In the genomic region with DNA sequence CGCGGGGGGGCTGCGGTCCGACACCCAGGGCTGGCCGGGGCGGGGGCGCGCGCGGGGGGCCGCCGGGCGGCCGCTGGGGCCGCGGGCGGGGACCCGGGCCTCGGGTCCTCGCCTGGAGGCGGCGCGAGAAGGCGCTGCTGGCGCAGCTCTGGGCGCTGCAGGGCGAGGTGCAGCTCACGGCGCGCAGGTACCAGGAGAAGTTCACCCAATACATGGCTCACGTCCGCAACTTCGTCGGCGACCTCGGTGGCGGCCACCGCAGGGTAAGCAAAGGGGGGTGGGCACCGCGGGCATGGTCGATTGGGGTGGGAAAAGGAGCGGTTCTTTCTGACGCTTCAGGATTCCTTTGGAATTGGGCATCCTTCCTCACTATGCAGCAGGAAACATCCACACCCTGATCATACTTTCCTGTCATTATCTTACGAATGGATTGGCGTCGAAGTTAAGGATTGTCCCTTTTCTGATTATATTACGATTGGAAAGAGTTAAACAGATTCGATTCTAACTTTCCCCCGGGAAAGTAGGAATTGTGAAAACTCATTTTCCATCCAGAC, we compare ENCODE assay signal across 9 cellular contexts. TPM values are rescaled to one million over a fixed set of nuclear protein-coding genes. Genes with fewer than 3 reads are reported as not detected.
DNase-seq lines count a peak whose midpoint lies in the region; ATAC-seq and TF ChIP-seq lines count a peak whose summit lies in the region.
"Had no signal": no experiment of that assay in that cellular context is flagged by ENCODE, and none has a peak within 500 bp of the region (broad histone marks: within the 10 kb centered on the region; RNA-seq: fewer than 3 reads in every experiment).

No MANE protein-coding gene starts in this region.

- H3K27ac Mint-ChIP-seq in natural killer cell treated with Interleukin-12 subunit alpha and Interleukin-12 subunit beta and Interleukin-15 and Interleukin-18, amount 100 ng/mL, for 72 hours = no peak overlapping the region
- H3K27ac Mint-ChIP-seq in natural killer cell (no peak overlapping the region), progenitor cell of endocrine pancreas (no peak overlapping the region)

- H3K4me3 Mint-ChIP-seq in natural killer cell treated with Interleukin-12 subunit alpha and Interleukin-12 subunit beta and Interleukin-15 and Interleukin-18, amount 100 ng/mL, for 72 hours = peak overlapping the region; percentile 29
- no peak overlapping the region for H3K4me3 Mint-ChIP-seq in natural killer cell
- peak overlapping the region; percentile 57 for H3K4me3 Mint-ChIP-seq in progenitor cell of endocrine pancreas (ENCODE audit: low read depth)

- peak in 1 of 2 donors; percentile 28 for ATAC-seq in natural killer cell treated with Interleukin-12 subunit alpha and Interleukin-12 subunit beta and Interleukin-15 and Interleukin-18, amount 100 ng/mL, for 72 hours
- ATAC-seq in natural killer cell (no peak), left ventricle myocardium superior (no peak), GM21447 (IDR thresholded peaks at IDR 0.05; ENCODE audit: unreplicated experiment) (no peak), HG02588 (IDR thresholded peaks at IDR 0.05; ENCODE audit: unreplicated experiment) (no peak), GM18520 (IDR thresholded peaks at IDR 0.05; ENCODE audit: unreplicated experiment) (no peak)

- intact Hi-C loops in natural killer cell (cut with micrococcal nuclease) = no loop called here
- intact Hi-C loops in left ventricle myocardium superior (cut with micrococcal nuclease) = no loop called here

- peaks cover 8% of the 10 kb centered on the region for H3K36me3 Mint-ChIP-seq in natural killer cell treated with Interleukin-12 subunit alpha and Interleukin-12 subunit beta and Interleukin-15 and Interleukin-18, amount 100 ng/mL, for 72 hours
- H3K36me3 Mint-ChIP-seq in natural killer cell = peaks cover 8% of the 10 kb centered on the region
- H3K36me3 Mint-ChIP-seq in progenitor cell of endocrine pancreas (ENCODE audit: insufficient read depth) = no peaks in the 10 kb centered on the region

- no peak for DNase-seq in natural killer cell treated with Interleukin-12 subunit alpha and Interleukin-12 subunit beta and Interleukin-15 and Interleukin-18, amount 100 ng/mL, for 72 hours (ENCODE audit: low spot score)
- DNase-seq in natural killer cell (no peak), left ventricle myocardium superior (peak; percentile 21), progenitor cell of endocrine pancreas (ENCODE audit: low spot score, unreplicated experiment) (no peak)
- DNase-seq in activated CD4-positive, CD25-positive, alpha-beta regulatory T cell (lab: John Stamatoyannopoulos, UW) = no peak

- no peaks in the 10 kb centered on the region for H3K9me3 Mint-ChIP-seq in natural killer cell treated with Interleukin-12 subunit alpha and Interleukin-12 subunit beta and Interleukin-15 and Interleukin-18, amount 100 ng/mL, for 72 hours
- no peaks in the 10 kb centered on the region for H3K9me3 Mint-ChIP-seq in natural killer cell
- H3K9me3 Mint-ChIP-seq in progenitor cell of endocrine pancreas (ENCODE audit: low read depth) = no peaks in the 10 kb centered on the region

- TF ChIP-seq CTCF in natural killer cell (IDR thresholded peaks at IDR 0.05) (no peak), progenitor cell of endocrine pancreas (IDR thresholded peaks at IDR 0.05; ENCODE audit: unreplicated experiment) (no peak)

- H3K27me3 Mint-ChIP-seq in natural killer cell treated with Interleukin-12 subunit alpha and Interleukin-12 subunit beta and Interleukin-15 and Interleukin-18, amount 100 ng/mL, for 72 hours = peaks cover 28 to 34% of the 10 kb centered on the region in 2 donors
- H3K27me3 Mint-ChIP-seq in natural killer cell (ENCODE audit: low read depth in 2 of 2) = peaks cover 28 to 38% of the 10 kb centered on the region in 2 donors
- peaks cover 50% of the 10 kb centered on the region for H3K27me3 Mint-ChIP-seq in progenitor cell of endocrine pancreas

- H3K4me1 Mint-ChIP-seq in natural killer cell treated with Interleukin-12 subunit alpha and Interleukin-12 subunit beta and Interleukin-15 and Interleukin-18, amount 100 ng/mL, for 72 hours (ENCODE audit: low read depth in 2 of 2) = no peaks in the 10 kb centered on the region
- no peaks in the 10 kb centered on the region for H3K4me1 Mint-ChIP-seq in natural killer cell
- peaks cover 6% of the 10 kb centered on the region for H3K4me1 Mint-ChIP-seq in progenitor cell of endocrine pancreas (ENCODE audit: low read depth)

RNA-seq across cellular contexts. Expression of a gene that starts 0.8 kb away (rescaled TPM):
- total RNA-seq in natural killer cell treated with Interleukin-12 subunit alpha and Interleukin-12 subunit beta and Interleukin-15 and Interleukin-18, amount 100 ng/mL, for 72 hours = not detected
- not detected for total RNA-seq in natural killer cell
- 0.22 TPM for total RNA-seq in left ventricle myocardium superior
- 0.11 and 0.12 TPM in 2 replicates for total RNA-seq in progenitor cell of endocrine pancreas
- total RNA-seq: SJSA1 had no signal
